ENCODE assay signal across 8 cellular contexts in genomic region chr2:74958277-74959105, GRCh38. TPM values are rescaled to one million over a fixed set of nuclear protein-coding genes. Genes with fewer than 3 reads are reported as not detected.
DNase-seq lines count a peak whose midpoint lies in the region; ATAC-seq, FAIRE-seq and TF ChIP-seq lines count a peak whose summit lies in the region.

POLE4 (plus strand) TSS chr2:74958643; CDS start chr2:74958680, 37 bp downstream.

- no peak for TF ChIP-seq EP300 in H1 (IDR thresholded peaks at IDR 0.05; ENCODE audit: borderline replicate concordance in 1 of 2, low read depth in 2 of 2, low read length in 2 of 2)

- ATAC-seq in GM21367 (IDR thresholded peaks at IDR 0.05; ENCODE audit: unreplicated experiment) = peak; percentile 91

- peaks cover 5 to 6% of the 10 kb centered on the region in 2 experiments for H3K9me3 ChIP-seq in H1 (ENCODE audit: insufficient read depth in 2 of 2, low read depth in 1 of 2, low read length in 1 of 2)
- no peaks in the 10 kb centered on the region for H3K9me3 ChIP-seq in mesenchymal stem cell (ENCODE audit: control insufficient read depth, low read length)

- H3K9ac ChIP-seq in H1 (replicated peaks in 1 of 4; ENCODE audit: extremely low read depth in 1 of 4, low read depth in 3 of 4, low read length in 3 of 4) (peak within 1 kb of the TSS; percentile 62 to 93 (median 82)), mesenchymal stem cell (ENCODE audit: low read length) (peak within 1 kb of the TSS; percentile 90)

- H3K4me2 ChIP-seq in H1 (ENCODE audit: insufficient read depth in 1 of 2, low read depth in 2 of 2, low read length in 2 of 2) = peak within 1 kb of the TSS; percentile 62 to 87
- peak within 1 kb of the TSS; percentile 80 for H3K4me2 ChIP-seq in mesenchymal stem cell (ENCODE audit: low read length, poor library complexity, severe bottlenecking)

- H3K23ac ChIP-seq in H1 (ENCODE audit: insufficient read length) (no peak within 1 kb of the TSS), mesenchymal stem cell (ENCODE audit: low read length in 2 of 2) (no peak within 1 kb of the TSS)

- H2BK15ac ChIP-seq in H1 (ENCODE audit: low read length) (0 out of 2 replicates have a peak within 1 kb of the TSS, but pooled peaks have one; percentile 82), mesenchymal stem cell (ENCODE audit: low read depth, poor library complexity, severe bottlenecking) (peak within 1 kb of the TSS; percentile 96)

- H3K14ac ChIP-seq in H1 (ENCODE audit: insufficient read length) (no peak within 1 kb of the TSS), mesenchymal stem cell (ENCODE audit: low read length in 2 of 2) (peak within 1 kb of the TSS in 1 of 2 experiments; percentile 75)

- H3K4ac ChIP-seq in H1 (replicated peaks; ENCODE audit: insufficient read length, low read depth, low read length) = peak within 1 kb of the TSS; percentile 61
- peak within 1 kb of the TSS; percentile 65 to 66 for H3K4ac ChIP-seq in mesenchymal stem cell (ENCODE audit: low read depth in 1 of 2, low read length in 2 of 2)

- peak within 1 kb of the TSS; percentile 82 for H4K5ac ChIP-seq in H1 (ENCODE audit: insufficient read length, low read depth, low read length)

- peak; percentile 54 for DNase-seq in COR-L47 (lab: John Stamatoyannopoulos, UW)
- peak; percentile 83 for DNase-seq in HT1080 (ENCODE audit: low read depth)
- peak; percentile 83 for DNase-seq in NOMO-1 treated with dmso at 0.1 percent for 144 hours (lab: John Stamatoyannopoulos, UW; ENCODE audit: unreplicated experiment)
- peak; percentile 84 to 90 (median 85) for DNase-seq in activated CD8-positive, alpha-beta memory T cell treated with anti-CD3 and anti-CD28 coated beads for 48 hours (ENCODE audit: low read depth in 2 of 3, low spot score in 2 of 3)
- peak; percentile 54 to 95 for DNase-seq in H1 (ENCODE audit: low read depth in 1 of 2, low spot score in 2 of 2)
- DNase-seq in mesenchymal stem cell = peak; percentile 83
- peak; percentile 81 for DNase-seq in stimulated activated CD8-positive, alpha-beta memory T cell treated with anti-CD3 and anti-CD28 coated beads, Interleukin-12 subunit alpha, Interleukin-12 subunit beta, amount 100 ng/mL, for 24 hours (ENCODE audit: extremely low read depth)

- H2BK120ac ChIP-seq in H1 (replicated peaks; ENCODE audit: low read depth, low read length) = no peak within 1 kb of the TSS
- H2BK120ac ChIP-seq in mesenchymal stem cell (ENCODE audit: low read depth, low read length) = peak within 1 kb of the TSS; percentile 56

- H3K23me2 ChIP-seq in H1 (ENCODE audit: low read depth, low read length) = peaks cover 2% of the 10 kb centered on the region; the same call in 1 of the 2 replicates

- peak within 1 kb of the TSS; percentile 98; the same call in 1 of the 2 replicates for H3K18ac ChIP-seq in H1 (ENCODE audit: extremely low read depth, low read length)
- peak within 1 kb of the TSS; percentile 85 to 99 for H3K18ac ChIP-seq in mesenchymal stem cell (ENCODE audit: low read depth in 1 of 2, low read length in 2 of 2)

- CTCF ChIA-PET in H1 (lab: Charles Lee; ENCODE audit: partially characterized antibody) = no interaction called here

- no peak for TF ChIP-seq CTCF in H1 (IDR thresholded peaks at IDR 0.05; ENCODE audit: control extremely low read depth in 1 of 3, insufficient read depth in 1 of 3, low read depth in 1 of 3, low read length in 3 of 3)

- H4K20me1 ChIP-seq in H1 (replicated peaks in 1 of 2; ENCODE audit: control insufficient read depth in 1 of 2, insufficient read depth in 2 of 2, low read length in 2 of 2) = no peaks in the 10 kb centered on the region

- no peaks in the 10 kb centered on the region for H3K79me1 ChIP-seq in H1 (ENCODE audit: low read depth, low read length)
- H3K79me1 ChIP-seq in mesenchymal stem cell (replicated peaks; ENCODE audit: low read length, poor library complexity, severe bottlenecking) = peaks cover 2% of the 10 kb centered on the region

- TF ChIP-seq RAD21 in H1 (IDR thresholded peaks at IDR 0.05 in 1 of 2, conservative IDR thresholded peaks at IDR 0.05 in 1 of 2; ENCODE audit: low read depth in 2 of 2, low read length in 2 of 2) = no peak; a peak in 1 of 4 replicates

- peak within 1 kb of the TSS; percentile 91 for H3K27ac ChIP-seq in H1 (ENCODE audit: low read depth, low read length)
- peak within 1 kb of the TSS; percentile 51 for H3K27ac ChIP-seq in mesenchymal stem cell (ENCODE audit: low read length, poor library complexity, severe bottlenecking)

- H3K4me1 ChIP-seq in H1 (replicated peaks in 1 of 4; ENCODE audit: control insufficient read depth in 3 of 4, insufficient read depth in 4 of 4, low read length in 3 of 4) (peaks cover 0 to 3% (median 2%) of the 10 kb centered on the region in 4 experiments; a peak in 3 of 7 replicates), mesenchymal stem cell (ENCODE audit: control insufficient read depth, insufficient read depth, low read depth, low read length) (peaks cover 6% of the 10 kb centered on the region)

- H2BK5ac ChIP-seq in H1 (ENCODE audit: low read depth, low read length) (peak within 1 kb of the TSS; percentile 63), mesenchymal stem cell (ENCODE audit: low read depth, low read length, poor library complexity, severe bottlenecking) (no peak within 1 kb of the TSS)

- no peak within 1 kb of the TSS for H2AK5ac ChIP-seq in H1 (ENCODE audit: low read depth, low read length)
- H2AK5ac ChIP-seq in mesenchymal stem cell (ENCODE audit: low read length, severe bottlenecking) = no peak within 1 kb of the TSS

- H2AFZ ChIP-seq in H1 (ENCODE audit: low read length) (peak within 1 kb of the TSS; percentile 96), mesenchymal stem cell (ENCODE audit: low read depth, low read length) (peak within 1 kb of the TSS; percentile 59)

- peak within 1 kb of the TSS; percentile 78 for H3K56ac ChIP-seq in H1 (replicated peaks; ENCODE audit: insufficient read length, low read depth, low read length)

- H2BK12ac ChIP-seq in H1 (ENCODE audit: low read depth, low read length) (0 out of 2 replicates have a peak within 1 kb of the TSS, but pooled peaks have one; percentile 42), mesenchymal stem cell (ENCODE audit: low read length in 2 of 2) (peak within 1 kb of the TSS; percentile 28 to 37)

- no peak for FAIRE-seq in H1 (lab: Jason Lieb, UNC)

- H3K36me3 ChIP-seq in H1 (ENCODE audit: control insufficient read depth in 2 of 4, insufficient read depth in 4 of 4, low read length in 3 of 4) (no peaks in the 10 kb centered on the region), mesenchymal stem cell (ENCODE audit: control insufficient read depth in 1 of 2, insufficient read depth in 2 of 2, low read depth in 1 of 2, low read length in 2 of 2) (peaks cover 0 to 37% of the 10 kb centered on the region in 2 experiments)

- H3K27me3 ChIP-seq in H1 (replicated peaks in 1 of 4; ENCODE audit: control insufficient read depth in 3 of 4, extremely low read depth in 1 of 4, insufficient read depth in 3 of 4, low read length in 3 of 4) (peaks cover 0 to 17% (median 11%) of the 10 kb centered on the region in 4 experiments; a peak in 6 of 7 replicates), mesenchymal stem cell (ENCODE audit: control insufficient read depth in 1 of 2, insufficient read depth in 1 of 2, low read length in 2 of 2) (no peaks in the 10 kb centered on the region)

- 5% methylated on average over 58 of the region's 80 CpGs; no CpG with 5 or more reads in 1 of the 2 experiments for WGBS in H1 (ENCODE audit: extremely low coverage in 1 of 2, insufficient coverage in 1 of 2, insufficient read length in 1 of 2, insufficient replicate concordance in 2 of 2, low coverage in 1 of 2, low lambda C conversion rate in 2 of 2, missing lambda C conversion rate in 1 of 2), 2 experiments
- 7% methylated on average over 74 of the region's 80 CpGs for WGBS in mesenchymal stem cell

- H3K4me3 ChIP-seq in H1 (ENCODE audit: extremely low read depth in 1 of 4, insufficient read depth in 2 of 4, low read depth in 3 of 4, low read length in 4 of 4) (peak within 1 kb of the TSS; percentile 61 to 69 (median 64)), mesenchymal stem cell (ENCODE audit: insufficient read depth in 1 of 2, low read depth in 1 of 2, low read length in 2 of 2) (peak within 1 kb of the TSS; percentile 64 to 74)

- H3K79me2 ChIP-seq in H1 (ENCODE audit: control insufficient read depth in 1 of 2, insufficient read depth in 2 of 2, low read length in 2 of 2) = no peaks in the 10 kb centered on the region

- peak within 1 kb of the TSS; percentile 99 for H4K8ac ChIP-seq in H1 (ENCODE audit: extremely low read depth, insufficient read depth, low read length)
- peak within 1 kb of the TSS; percentile 97 for H4K8ac ChIP-seq in mesenchymal stem cell (ENCODE audit: low read length)

- H4K91ac ChIP-seq in H1 (replicated peaks; ENCODE audit: insufficient read length, low read length) (peak within 1 kb of the TSS; percentile 95), mesenchymal stem cell (ENCODE audit: low read length) (peak within 1 kb of the TSS; percentile 97)

- TF ChIP-seq POLR2A in H1 (IDR thresholded peaks at IDR 0.05; ENCODE audit: control extremely low read depth in 1 of 2, low read depth in 2 of 2, low read length in 2 of 2) = peak; percentile 89

- peak within 1 kb of the TSS; percentile 81; the same call in 1 of the 2 replicates for H2BK20ac ChIP-seq in H1 (ENCODE audit: low read length)

- POLR2A ChIA-PET in H1 (lab: Charles Lee; ENCODE audit: partially characterized antibody) = interaction anchor here (0.9 to 1.9 kb wide), 3 partner anchors 10 to 11 kb away, joined by 3 to 6 read pairs (median 4); no protein-coding TSS in a partner anchor

TF ChIP-seq in H1, 55 proteins besides CTCF, POLR2A, EP300 and RAD21 (continues in another document):
- TF ChIP-seq NRF1 (IDR thresholded peaks at IDR 0.05; ENCODE audit: low read depth, low read length) = peak; percentile 38
- no peak for TF ChIP-seq HDAC6 (IDR thresholded peaks at IDR 0.05; ENCODE audit: low read depth, low read length)
- TF ChIP-seq TAF1 (IDR thresholded peaks at IDR 0.05; ENCODE audit: low read depth, low read length) = peak; percentile 74; the same call in 1 of the 2 replicates
- peak; percentile 99 for TF ChIP-seq PHF8 (conservative IDR thresholded peaks at IDR 0.05; ENCODE audit: low read depth, low read length)
- TF ChIP-seq MAFK (IDR thresholded peaks at IDR 0.05; ENCODE audit: low read depth, low read length) = no peak

RNA-seq across cellular contexts. Expression of gene POLE4, which starts in this region (rescaled TPM):
- 49.3 and 87.5 TPM in 2 replicates for total RNA-seq in HT1080 (2014; rRNA removed; shearing (Covaris generic))
- 36.1 and 38.5 TPM in 2 replicates for polyA plus RNA-seq in HT1080 (2015; cell fraction: cytosol; rRNA removed)
- 12.2 and 16.2 TPM in 2 replicates for polyA plus RNA-seq in HT1080 (2015; cell fraction: nucleus; rRNA removed)
- 44.4 and 44.7 TPM in 2 replicates for total RNA-seq in H1 (2021; fragmentation: NEBNext Ultra II Directional; extraction: Animal tissue kit (Norgen Biotek cat#: 25700))
- polyA plus RNA-seq in H1 (2011; rRNA removed) = 11.5 and 16.7 TPM in 2 replicates
- polyA plus RNA-seq in H1 (2011; cell fraction: cytosol; rRNA removed) = 15.8 TPM
- 9.2 TPM for polyA plus RNA-seq in H1 (2011; cell fraction: nucleus; rRNA removed)
- polyA plus RNA-seq in H1 (2012, experiment 1 of 2) = 34.1 to 50.7 TPM (median 41.9 TPM) in 4 replicates
- polyA plus RNA-seq in H1 (2012, experiment 2 of 2) = 58.5 TPM
- 17.5 TPM for polyA plus RNA-seq in H1 (2013, experiment 1 of 2)
- 19.9 TPM for polyA plus RNA-seq in H1 (2013, experiment 2 of 2)
- 4.0 and 4.9 TPM in 2 replicates for polyA minus RNA-seq in H1 (2011; rRNA and poly(A)+ RNA removed)
- polyA minus RNA-seq in H1 (2011; cell fraction: cytosol; rRNA and poly(A)+ RNA removed) = 12.7 TPM
- 12.6 TPM for polyA minus RNA-seq in H1 (2011; cell fraction: nucleus; rRNA and poly(A)+ RNA removed)
- polyA plus RNA-seq in mesenchymal stem cell (2013, experiment 1 of 2) = 30.3 TPM
- 31.9 TPM for polyA plus RNA-seq in mesenchymal stem cell (2013, experiment 2 of 2)

Comparison
In these comparisons a context has a peak if more than half of its experiments do, and no peak if none do; other contexts are left out.
1. Peak in every context shown above with its lines: DNase-seq, ATAC-seq, H3K4me3 ChIP-seq and H3K27ac ChIP-seq.